Comparison of ENCODE assay signal across 8 cellular contexts in genomic region chr1:29123871-29124365, GRCh38. TPM values are rescaled to one million over a fixed set of nuclear protein-coding genes. Genes with fewer than 3 reads are reported as not detected.
DNase-seq lines count a peak whose midpoint lies in the region; ATAC-seq and TF ChIP-seq lines count a peak whose summit lies in the region.

TMEM200B (minus strand) TSS chr1:29123903; CDS start chr1:29121828, 2,075 bp downstream.

- peaks cover 15% of the 10 kb centered on the region for H3K27me3 Mint-ChIP-seq in central memory CD8-positive, alpha-beta T cell

- peak within 1 kb of the TSS; percentile 99 for H2AK9ac ChIP-seq in IMR-90 (replicated peaks; ENCODE audit: low read depth, low read length, poor library complexity)

- TF ChIP-seq POLR2A in IMR-90 (IDR thresholded peaks at IDR 0.05; ENCODE audit: low read depth, low read length), result no peak

- ATAC-seq in IMR-90 (ENCODE audit: low read depth), result peak; percentile 12
- ATAC-seq in central memory CD8-positive, alpha-beta T cell (replicated peaks; ENCODE audit: extremely low read depth, poor library complexity, severe bottlenecking), result no peak
- ATAC-seq in aorta (ENCODE audit: low FRiP score), result peak; percentile 62
- no peak for ATAC-seq in GM21825 (IDR thresholded peaks at IDR 0.05; ENCODE audit: unreplicated experiment)
- no peak for ATAC-seq in GM18907 (IDR thresholded peaks at IDR 0.05; ENCODE audit: unreplicated experiment)
- ATAC-seq in HG02623 (IDR thresholded peaks at IDR 0.05; ENCODE audit: unreplicated experiment), result no peak

- H3K4me1 ChIP-seq in IMR-90 (ENCODE audit: control insufficient read depth, insufficient read depth, low read length) (peaks cover 17% of the 10 kb centered on the region), aorta (ENCODE audit: control insufficient read depth in 1 of 2, insufficient read depth in 2 of 2, low read length in 2 of 2) (no peaks in the 10 kb centered on the region)

- peak within 1 kb of the TSS; percentile 81 for H3K4me3 Mint-ChIP-seq in central memory CD8-positive, alpha-beta T cell

- CTCF ChIA-PET in IMR-90 (lab: Yijun Ruan, JAX), result interaction anchor here (0.5 to 1.0 kb wide), 5 partner anchors 13 to 478 kb away, joined by 3 to 4 read pairs (median 3); no protein-coding TSS in a partner anchor

- peak within 1 kb of the TSS; percentile 81 for H3K27ac ChIP-seq in IMR-90 (ENCODE audit: insufficient read depth, low read length)
- H3K27ac ChIP-seq in aorta (ENCODE audit: low read depth in 1 of 2, low read length in 2 of 2), result peak within 1 kb of the TSS; percentile 89 to 99

- peaks cover 22% of the 10 kb centered on the region for H3K36me3 Mint-ChIP-seq in central memory CD8-positive, alpha-beta T cell (ENCODE audit: insufficient read depth)

- H4K5ac ChIP-seq in IMR-90 (ENCODE audit: low read depth, low read length), result peak within 1 kb of the TSS; percentile 80

- WGBS in IMR-90 (ENCODE audit: extremely low coverage in 2 of 2, insufficient read length in 1 of 2), 2 experiments, result 0% methylated on average over 1 of the region's 50 CpGs; no CpG with 5 or more reads in 1 of the 2 experiments
- WGBS in aorta, 2 donors, result 1% methylated on average over 37 to 50 of the region's 50 CpGs

- H3K9me3 Mint-ChIP-seq in central memory CD8-positive, alpha-beta T cell, result no peaks in the 10 kb centered on the region

- TF ChIP-seq RAD21 in IMR-90 (IDR thresholded peaks at IDR 0.05; ENCODE audit: low read length), result no peak

- no peaks in the 10 kb centered on the region; the same call in 1 of the 2 replicates for H4K20me1 ChIP-seq in IMR-90 (ENCODE audit: insufficient read depth, low read length)

- H2AK5ac ChIP-seq in IMR-90 (ENCODE audit: low read depth, low read length), result peak within 1 kb of the TSS; percentile 72; the same call in 1 of the 2 replicates

- peak within 1 kb of the TSS; percentile 71 for H3K56ac ChIP-seq in IMR-90 (ENCODE audit: extremely low read depth, insufficient read depth, low read length)

- H2BK15ac ChIP-seq in IMR-90 (ENCODE audit: low read depth, low read length), result no peak within 1 kb of the TSS; the same call in 2 of the 3 replicates

- dilution Hi-C loops in IMR-90 (cut with HindIII; ENCODE audit: low sequenced_read_pairs, unreplicated experiment), result no loop called here

- H2BK120ac ChIP-seq in IMR-90 (ENCODE audit: low read depth, low read length), result peak within 1 kb of the TSS; percentile 54

- H3K9me1 ChIP-seq in IMR-90 (ENCODE audit: insufficient read depth, low read length), result no peaks in the 10 kb centered on the region; the same call in 1 of the 2 replicates

- peak within 1 kb of the TSS; percentile 93 for H3K4me2 ChIP-seq in IMR-90 (ENCODE audit: low read depth, low read length)

- no peak within 1 kb of the TSS for H3K27ac Mint-ChIP-seq in central memory CD8-positive, alpha-beta T cell (ENCODE audit: low read depth)

- peak within 1 kb of the TSS; percentile 75 for H3K14ac ChIP-seq in IMR-90 (replicated peaks; ENCODE audit: low read depth, low read length)

- peak within 1 kb of the TSS; percentile 81 to 84 for H4K8ac ChIP-seq in IMR-90 (ENCODE audit: low read depth in 2 of 2, low read length in 2 of 2)

- H3K18ac ChIP-seq in IMR-90 (ENCODE audit: low read depth, low read length), result peak within 1 kb of the TSS; percentile 55; the same call in 1 of the 2 replicates

- in situ Hi-C loops in IMR-90 (cut with MboI; ENCODE audit: low sequenced_read_pairs), result no loop called here

- peak within 1 kb of the TSS; percentile 61 for H2BK5ac ChIP-seq in IMR-90 (ENCODE audit: low read depth, low read length, poor library complexity, severe bottlenecking)

- H3K79me1 ChIP-seq in IMR-90 (ENCODE audit: low read depth in 1 of 2, low read length in 2 of 2), result peaks cover 0 to 13% of the 10 kb centered on the region in 2 experiments; a peak in 1 of 4 replicates

- H3K9ac ChIP-seq in IMR-90 (ENCODE audit: low read depth, low read length), result peak within 1 kb of the TSS; percentile 75

- intact Hi-C loops in IMR-90 (cut with micrococcal nuclease), result loop anchor here (1.0 to 5.0 kb wide), 5 partner anchors 23 to 242 kb away; partner anchors contain the start of gene SRSF4
- intact Hi-C loops in aorta (cut with DNase I), result loop anchor here (2.0 to 5.0 kb wide), 4 partner anchors 57 to 237 kb away; partner anchors contain the start of gene SRSF4 (in 2 of the 2)

- no peak for TF ChIP-seq CTCF in IMR-90 (conservative IDR thresholded peaks at IDR 0.05; ENCODE audit: low read depth, low read length)

- H3K4me3 ChIP-seq in IMR-90 (ENCODE audit: insufficient read depth, low read depth, low read length) (peak within 1 kb of the TSS; percentile 54), aorta (ENCODE audit: low read length in 2 of 2) (peak within 1 kb of the TSS; percentile 56 to 61)

- DNase-seq in AG08395 (ENCODE audit: low spot score), result peak; percentile 45
- no peak for DNase-seq in IMR-90
- no peak for DNase-seq in central memory CD8-positive, alpha-beta T cell (ENCODE audit: low spot score in 2 of 2)
- DNase-seq in mesenteric fat pad (ENCODE audit: low spot score), result no peak
- DNase-seq in aorta, result peak; percentile 54 to 83

- H2BK20ac ChIP-seq in IMR-90 (ENCODE audit: low read depth, low read length), result no peak within 1 kb of the TSS

- peaks cover 19% of the 10 kb centered on the region for H3K4me1 Mint-ChIP-seq in central memory CD8-positive, alpha-beta T cell

- no peaks in the 10 kb centered on the region for H3K27me3 ChIP-seq in IMR-90 (ENCODE audit: control insufficient read depth, insufficient read depth, low read length)
- H3K27me3 ChIP-seq in aorta (ENCODE audit: control insufficient read depth in 1 of 2, insufficient read depth in 2 of 2, low read length in 1 of 2), result no peaks in the 10 kb centered on the region

- H3K9me3 ChIP-seq in IMR-90 (ENCODE audit: control insufficient read depth, insufficient read depth, low read length) (no peaks in the 10 kb centered on the region), aorta (ENCODE audit: control insufficient read depth, low read length) (no peaks in the 10 kb centered on the region)

- H3K36me3 ChIP-seq in IMR-90 (ENCODE audit: control insufficient read depth, insufficient read depth, low read length), result no peaks in the 10 kb centered on the region
- no peaks in the 10 kb centered on the region for H3K36me3 ChIP-seq in aorta (ENCODE audit: control insufficient read depth in 1 of 2, insufficient read depth in 2 of 2, low read length in 1 of 2)

- no TSS peak for BruUV-seq in IMR-90 (replicated peaks; lab: Mats Ljungman, UMichigan)

- H3K23ac ChIP-seq in IMR-90 (ENCODE audit: low read depth, low read length), result peak within 1 kb of the TSS; percentile 76

- peak within 1 kb of the TSS; percentile 87 for H3K4ac ChIP-seq in IMR-90 (ENCODE audit: low read depth, low read length)

- H2AFZ ChIP-seq in IMR-90 (replicated peaks; ENCODE audit: low read length, poor library complexity), result peak within 1 kb of the TSS; percentile 97

- H4K91ac ChIP-seq in IMR-90 (ENCODE audit: insufficient read depth, low read depth, low read length), result peak within 1 kb of the TSS; percentile 79

- POLR2A ChIA-PET in IMR-90 (lab: Charles Lee; ENCODE audit: unreplicated experiment), result interaction anchor here (0.8 kb wide), 1 partner anchor 239 kb away, joined by 3 read pairs; no protein-coding TSS in a partner anchor

TF ChIP-seq in IMR-90, 13 proteins besides CTCF, POLR2A, EP300 and RAD21:
- no peak for TF ChIP-seq MXI1 (IDR thresholded peaks at IDR 0.05; ENCODE audit: borderline replicate concordance, low read depth, low read length)
- TF ChIP-seq CHD1 (IDR thresholded peaks at IDR 0.05; ENCODE audit: low read depth, low read length), result no peak
- TF ChIP-seq BHLHE40 (IDR thresholded peaks at IDR 0.05; ENCODE audit: low read depth, low read length), result no peak
- TF ChIP-seq MAZ (IDR thresholded peaks at IDR 0.05; ENCODE audit: borderline replicate concordance, low read depth, low read length), result no peak
- no peak for TF ChIP-seq NFE2L2 (IDR thresholded peaks at IDR 0.05; ENCODE audit: low read depth, low read length)
- no peak for TF ChIP-seq RCOR1 (IDR thresholded peaks at IDR 0.05; ENCODE audit: insufficient replicate concordance, low read length)
- TF ChIP-seq RFX5 (IDR thresholded peaks at IDR 0.05; ENCODE audit: low read depth, low read length), result no peak
- TF ChIP-seq ELK1 (IDR thresholded peaks at IDR 0.05; ENCODE audit: borderline replicate concordance, low read depth, low read length), result no peak
- TF ChIP-seq FOS (IDR thresholded peaks at IDR 0.05; ENCODE audit: low read depth, low read length), result no peak
- no peak for TF ChIP-seq MAFK (IDR thresholded peaks at IDR 0.05; ENCODE audit: low read depth, low read length)
- TF ChIP-seq, protein P1, sequence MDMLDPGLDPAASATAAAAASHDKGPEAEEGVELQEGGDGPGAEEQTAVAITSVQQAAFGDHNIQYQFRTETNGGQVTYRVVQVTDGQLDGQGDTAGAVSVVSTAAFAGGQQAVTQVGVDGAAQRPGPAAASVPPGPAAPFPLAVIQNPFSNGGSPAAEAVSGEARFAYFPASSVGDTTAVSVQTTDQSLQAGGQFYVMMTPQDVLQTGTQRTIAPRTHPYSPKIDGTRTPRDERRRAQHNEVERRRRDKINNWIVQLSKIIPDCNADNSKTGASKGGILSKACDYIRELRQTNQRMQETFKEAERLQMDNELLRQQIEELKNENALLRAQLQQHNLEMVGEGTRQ (IDR thresholded peaks at IDR 0.05; ENCODE audit: low read depth, low read length), result no peak
- no peak for TF ChIP-seq CEBPB (IDR thresholded peaks at IDR 0.05; ENCODE audit: low read depth, low read length)
- TF ChIP-seq SMC3 (IDR thresholded peaks at IDR 0.05; ENCODE audit: low read depth, low read length), result no peak

RNA-seq across cellular contexts. Expression of gene TMEM200B, which starts in this region (rescaled TPM):
- 4.2 and 4.8 TPM in 2 replicates for total RNA-seq in IMR-90 (2012; rRNA removed)
- 4.6 and 6.2 TPM in 2 replicates for polyA plus RNA-seq in IMR-90 (2012; rRNA removed)
- 3.8 and 6.7 TPM in 2 replicates for polyA plus RNA-seq in IMR-90 (2012; cell fraction: cytosol; rRNA removed)
- 7.2 and 8.6 TPM in 2 replicates for polyA plus RNA-seq in IMR-90 (2012; cell fraction: nucleus; rRNA removed; ENCODE audit: low replicate concordance)
- 15.1 TPM for total RNA-seq in mesenteric fat pad
- 10 to 100 TPM; 18.2 to 18.9 TPM for total RNA-seq in aorta
- 10 to 100 TPM in 1 of 2 donors, 1 to 10 TPM in 1; 5.4 to 13.0 TPM for polyA plus RNA-seq in aorta

Comparison
In these comparisons a context has a peak if more than half of its experiments do, and no peak if none do; other contexts are left out.
1. DNase-seq: peak in AG08395 (single experiment) and aorta (2 of 2); none in IMR-90 (single experiment), central memory CD8-positive, alpha-beta T cell (0 of 2) and mesenteric fat pad (single experiment).
2. ATAC-seq: peak in IMR-90 (single experiment) and aorta (single experiment); none in central memory CD8-positive, alpha-beta T cell (single experiment), GM21825 (single experiment), GM18907 (single experiment) and HG02623 (single experiment).